In genomic region chr11:130634186-130634585, GRCh38 we compare ENCODE assay signal across 1 cellular context.
TF ChIP-seq lines count a peak whose summit lies in the region.

No MANE protein-coding gene starts in this region.

TF ChIP-seq in IMR-90, 13 proteins besides CTCF, POLR2A, EP300 and RAD21:
- no peak for TF ChIP-seq BHLHE40 (IDR thresholded peaks at IDR 0.05; ENCODE audit: low read depth, low read length)
- no peak for TF ChIP-seq RCOR1 (IDR thresholded peaks at IDR 0.05; ENCODE audit: insufficient replicate concordance, low read length)
- TF ChIP-seq CEBPB (IDR thresholded peaks at IDR 0.05; ENCODE audit: low read depth, low read length), result no peak
- no peak for TF ChIP-seq NFE2L2 (IDR thresholded peaks at IDR 0.05; ENCODE audit: low read depth, low read length)
- TF ChIP-seq SMC3 (IDR thresholded peaks at IDR 0.05; ENCODE audit: low read depth, low read length), result no peak
- no peak for TF ChIP-seq MAFK (IDR thresholded peaks at IDR 0.05; ENCODE audit: low read depth, low read length)
- no peak for TF ChIP-seq MAZ (IDR thresholded peaks at IDR 0.05; ENCODE audit: borderline replicate concordance, low read depth, low read length)
- no peak for TF ChIP-seq CHD1 (IDR thresholded peaks at IDR 0.05; ENCODE audit: low read depth, low read length)
- no peak for TF ChIP-seq FOS (IDR thresholded peaks at IDR 0.05; ENCODE audit: low read depth, low read length)
- TF ChIP-seq ELK1 (IDR thresholded peaks at IDR 0.05; ENCODE audit: borderline replicate concordance, low read depth, low read length), result no peak
- TF ChIP-seq RFX5 (IDR thresholded peaks at IDR 0.05; ENCODE audit: low read depth, low read length), result no peak
- TF ChIP-seq USF2 (IDR thresholded peaks at IDR 0.05; ENCODE audit: low read depth, low read length), result no peak
- TF ChIP-seq MXI1 (IDR thresholded peaks at IDR 0.05; ENCODE audit: borderline replicate concordance, low read depth, low read length), result no peak
